ENCODE assay signal across 9 cellular contexts in the genomic region with DNA sequence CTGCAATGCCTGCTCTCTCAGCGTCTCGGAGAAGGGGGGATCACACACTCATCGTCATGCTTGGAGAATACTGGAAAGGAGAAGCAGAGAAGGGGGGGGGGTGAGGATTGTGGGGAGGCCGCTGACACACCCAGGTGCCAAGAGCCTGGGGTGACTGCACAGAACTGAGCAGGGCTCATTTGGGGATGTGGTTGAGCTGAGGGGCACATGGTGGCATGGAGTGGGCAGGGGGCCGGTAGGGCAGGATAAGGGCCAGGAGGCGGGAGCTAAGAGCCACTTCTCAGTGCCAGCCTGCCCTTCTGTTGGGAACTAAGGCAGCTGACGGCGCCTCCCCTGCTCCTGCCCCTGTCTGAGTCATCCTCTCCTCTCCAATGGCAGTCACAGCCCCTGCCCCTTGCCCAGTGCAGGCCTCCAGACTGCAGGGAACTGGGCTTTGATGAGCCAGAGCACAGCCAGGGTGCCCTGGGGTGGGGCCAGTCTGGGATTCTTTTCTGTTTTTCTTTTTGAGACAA.
DNase-seq lines count a peak whose midpoint lies in the region; TF ChIP-seq lines count a peak whose summit lies in the region.
"Had no signal": no experiment of that assay in that cellular context is flagged by ENCODE, and none has a peak within 500 bp of the region (broad histone marks: within the 10 kb centered on the region; RNA-seq: fewer than 3 reads in every experiment).

No MANE protein-coding gene starts in this region.

- H3K4me3 ChIP-seq in AG10803 (ENCODE audit: low read length) (no peak overlapping the region), HL-60 (replicated peaks; ENCODE audit: insufficient read depth, low read length) (no peak overlapping the region)

- no peak overlapping the region for H3K27ac ChIP-seq in HL-60 (replicated peaks)

- no peaks in the 10 kb centered on the region for H3K27me3 ChIP-seq in HL-60 (ENCODE audit: insufficient read depth, poor library complexity, severe bottlenecking)

- TF ChIP-seq CTCF in AG10803 (conservative IDR thresholded peaks at IDR 0.05; ENCODE audit: low read length) (no peak), HL-60 (IDR thresholded peaks at IDR 0.05; ENCODE audit: insufficient read depth, low read length) (no peak)

- DNase-seq in AG10803 (ENCODE audit: low read depth) (peak; percentile 60), HL-60 (ENCODE audit: low read depth in 1 of 2, low spot score in 1 of 2) (peak; percentile 70), amniotic epithelial cell (ENCODE audit: low read depth) (peak; percentile 66), medulla oblongata (ENCODE audit: extremely low spot score) (peak; percentile 58), NCI-H2081 treated with DMSO at 0.1 percent for 48 hours (lab: John Stamatoyannopoulos, UW) (no peak), middle frontal gyrus (ENCODE audit: extremely low spot score, low spot score) (no peak)
- DNase-seq in NK-92 treated with Interleukin-12 subunit alpha and Interleukin-12 subunit beta, amount 100 ng/mL, for 24 hours (lab: John Stamatoyannopoulos, UW), result no peak
- no peak for DNase-seq in activated CD4-positive, alpha-beta T cell treated with anti-CD3 and anti-CD28 coated beads, Interleukin-2, amount 50 U/mL, for 48 hours
- DNase-seq: activated CD4-positive, alpha-beta T cell treated with anti-CD3 and anti-CD28 coated beads, Interleukin-2, amount 50 U/mL, for 1 hour had no signal

Comparison
In these comparisons a context has a peak if more than half of its experiments do, and no peak if none do; other contexts are left out.
1. DNase-seq: peak in AG10803 (single experiment), HL-60 (2 of 2), amniotic epithelial cell (single experiment) and medulla oblongata (single experiment); none in NCI-H2081 treated with DMSO at 0.1 percent for 48 hours (single experiment), middle frontal gyrus (single experiment), NK-92 treated with Interleukin-12 subunit alpha and Interleukin-12 subunit beta, amount 100 ng/mL, for 24 hours (single experiment) and activated CD4-positive, alpha-beta T cell treated with anti-CD3 and anti-CD28 coated beads, Interleukin-2, amount 50 U/mL, for 48 hours (0 of 2).